ENCODE assay signal across 1 cellular context in the genomic region with DNA sequence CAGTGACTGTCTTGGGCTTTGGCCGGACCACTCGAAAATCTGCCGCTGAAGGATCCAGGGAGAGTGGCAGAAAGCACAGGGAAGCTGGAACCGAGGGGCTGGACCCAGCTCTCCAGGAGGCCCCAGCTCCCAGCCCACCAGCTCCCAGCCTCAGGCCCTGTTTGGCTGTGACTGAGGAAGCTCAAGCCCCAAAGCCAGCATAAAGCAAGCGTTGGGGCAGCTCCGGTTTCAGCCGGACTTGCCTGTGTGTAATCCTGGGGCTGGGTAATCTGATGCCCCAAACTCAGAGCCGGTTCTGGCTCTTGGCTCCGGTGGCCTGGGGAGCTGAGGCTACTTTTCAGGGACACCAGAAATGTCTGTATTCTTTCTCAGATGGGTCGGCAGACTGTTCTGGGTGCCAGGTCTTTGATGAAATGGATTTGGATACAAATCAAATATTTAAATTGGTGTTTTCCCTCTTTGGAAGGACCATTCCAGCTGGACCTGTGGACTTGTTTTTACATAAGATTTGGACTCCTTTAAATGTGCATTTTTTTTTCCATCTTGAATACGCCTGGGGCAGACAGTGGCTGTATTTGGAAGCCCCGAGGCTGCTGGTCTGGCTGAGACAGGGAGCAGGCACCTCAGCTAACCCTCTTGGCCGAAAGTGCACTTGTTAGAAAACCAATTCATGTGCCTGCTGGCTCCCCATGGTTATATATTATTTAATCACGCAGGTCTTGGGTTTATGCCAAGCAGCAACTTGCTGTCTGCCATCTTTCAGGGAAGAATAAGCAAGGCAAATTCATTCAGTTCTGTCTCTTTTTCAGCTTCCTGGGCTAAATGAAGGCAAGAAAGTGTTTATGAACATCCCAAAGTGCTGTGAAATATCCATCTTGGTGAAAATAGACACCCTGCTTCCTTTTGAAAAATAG.
TF ChIP-seq lines count a peak whose summit lies in the region.

No MANE protein-coding gene starts in this region.

TF ChIP-seq in HepG2, 621 proteins besides CTCF, POLR2A, EP300 and RAD21 (continued from another document):
- TF ChIP-seq, protein P1, sequence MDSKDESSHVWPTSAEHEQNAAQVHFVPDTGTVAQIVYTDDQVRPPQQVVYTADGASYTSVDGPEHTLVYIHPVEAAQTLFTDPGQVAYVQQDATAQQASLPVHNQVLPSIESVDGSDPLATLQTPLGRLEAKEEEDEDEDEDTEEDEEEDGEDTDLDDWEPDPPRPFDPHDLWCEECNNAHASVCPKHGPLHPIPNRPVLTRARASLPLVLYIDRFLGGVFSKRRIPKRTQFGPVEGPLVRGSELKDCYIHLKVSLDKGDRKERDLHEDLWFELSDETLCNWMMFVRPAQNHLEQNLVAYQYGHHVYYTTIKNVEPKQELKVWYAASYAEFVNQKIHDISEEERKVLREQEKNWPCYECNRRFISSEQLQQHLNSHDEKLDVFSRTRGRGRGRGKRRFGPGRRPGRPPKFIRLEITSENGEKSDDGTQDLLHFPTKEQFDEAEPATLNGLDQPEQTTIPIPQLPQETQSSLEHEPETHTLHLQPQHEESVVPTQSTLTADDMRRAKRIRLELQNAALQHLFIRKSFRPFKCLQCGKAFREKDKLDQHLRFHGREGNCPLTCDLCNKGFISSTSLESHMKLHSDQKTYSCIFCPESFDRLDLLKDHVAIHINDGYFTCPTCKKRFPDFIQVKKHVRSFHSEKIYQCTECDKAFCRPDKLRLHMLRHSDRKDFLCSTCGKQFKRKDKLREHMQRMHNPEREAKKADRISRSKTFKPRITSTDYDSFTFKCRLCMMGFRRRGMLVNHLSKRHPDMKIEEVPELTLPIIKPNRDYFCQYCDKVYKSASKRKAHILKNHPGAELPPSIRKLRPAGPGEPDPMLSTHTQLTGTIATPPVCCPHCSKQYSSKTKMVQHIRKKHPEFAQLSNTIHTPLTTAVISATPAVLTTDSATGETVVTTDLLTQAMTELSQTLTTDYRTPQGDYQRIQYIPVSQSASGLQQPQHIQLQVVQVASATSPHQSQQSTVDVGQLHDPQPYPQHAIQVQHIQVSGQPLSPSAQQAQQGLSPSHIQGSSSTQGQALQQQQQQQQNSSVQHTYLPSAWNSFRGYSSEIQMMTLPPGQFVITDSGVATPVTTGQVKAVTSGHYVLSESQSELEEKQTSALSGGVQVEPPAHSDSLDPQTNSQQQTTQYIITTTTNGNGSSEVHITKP (CRISPR knock-in tag; IDR thresholded peaks at IDR 0.05; ENCODE audit: low read depth), result no peak
- TF ChIP-seq ZNF430 (CRISPR knock-in tag; IDR thresholded peaks at IDR 0.05) (no peak), SALL2 (CRISPR knock-in tag; IDR thresholded peaks at IDR 0.05) (no peak), ZNF646 (CRISPR knock-in tag; IDR thresholded peaks at IDR 0.05) (no peak), RBAK (CRISPR knock-in tag; IDR thresholded peaks at IDR 0.05) (no peak)
TF ChIP-seq in HepG2: peak in this region for 0.
